In genomic region chr21:35475006-35475405, GRCh38 we compare ENCODE assay signal across 14 cellular contexts.
DNase-seq lines count a peak whose midpoint lies in the region; ATAC-seq and TF ChIP-seq lines count a peak whose summit lies in the region.
"Had no signal": no experiment of that assay in that cellular context is flagged by ENCODE, and none has a peak within 500 bp of the region (broad histone marks: within the 10 kb centered on the region; RNA-seq: fewer than 3 reads in every experiment).

No MANE protein-coding gene starts in this region.

- H3K36me3 ChIP-seq in heart left ventricle: no peaks in the 10 kb centered on the region
- no peaks in the 10 kb centered on the region for H3K36me3 ChIP-seq in right atrium auricular region
- H3K36me3 ChIP-seq in transverse colon: no peaks in the 10 kb centered on the region
- H3K36me3 ChIP-seq in spleen: no peaks in the 10 kb centered on the region
- H3K36me3 ChIP-seq: gastroesophageal sphincter, vagina had no signal

- H3K27ac ChIP-seq in heart left ventricle (peak overlapping the region in 4 of 12 donors; percentile 12 to 91 (median 56)), right atrium auricular region (no peak overlapping the region), transverse colon (peak overlapping the region; percentile 43 to 68 (median 54)), spleen (peak overlapping the region in 2 of 8 donors; percentile 46 to 49)
- H3K27ac ChIP-seq: gastroesophageal sphincter, vagina had no signal

- no peak for TF ChIP-seq CTCF in heart left ventricle (IDR thresholded peaks at IDR 0.05)
- TF ChIP-seq CTCF in right atrium auricular region (IDR thresholded peaks at IDR 0.05): no peak
- no peak for TF ChIP-seq CTCF in transverse colon (IDR thresholded peaks at IDR 0.05)
- TF ChIP-seq CTCF in spleen (IDR thresholded peaks at IDR 0.05 in 8 of 11, conservative IDR thresholded peaks at IDR 0.05 in 3 of 11): no peak

- H3K4me1 ChIP-seq in heart left ventricle (peaks cover 0 to 62% (median 0%) of the 10 kb centered on the region in 12 donors), right atrium auricular region (no peaks in the 10 kb centered on the region), transverse colon (peaks cover 0 to 11% (median 0%) of the 10 kb centered on the region in 4 donors), spleen (peaks cover 0 to 35% (median 11%) of the 10 kb centered on the region in 6 donors)

- no peaks in the 10 kb centered on the region for H3K27me3 ChIP-seq in heart left ventricle
- H3K27me3 ChIP-seq in right atrium auricular region: no peaks in the 10 kb centered on the region
- peaks cover 5% of the 10 kb centered on the region for H3K27me3 ChIP-seq in transverse colon
- no peaks in the 10 kb centered on the region for H3K27me3 ChIP-seq in spleen (replicated peaks in 1 of 7)
- H3K27me3 ChIP-seq: gastroesophageal sphincter, vagina had no signal

- no peak for DNase-seq in heart left ventricle
- DNase-seq in right atrium auricular region (ENCODE audit: low spot score): no peak
- peak; percentile 39 for DNase-seq in SKM-1 (lab: John Stamatoyannopoulos, UW; ENCODE audit: unreplicated experiment)
- peak; percentile 97 for DNase-seq in foreskin melanocyte
- no peak for DNase-seq in transverse colon
- DNase-seq in spleen: no peak
- DNase-seq in NCI-H2227 (lab: John Stamatoyannopoulos, UW; ENCODE audit: unreplicated experiment): no peak
- DNase-seq: activated naive CD8-positive, alpha-beta T cell treated with anti-CD3 and anti-CD28 coated beads, Interleukin-2, amount 50 U/mL, for 24 hours; NCI-H2107; stimulated activated CD8-positive, alpha-beta memory T cell treated with anti-CD3 and anti-CD28 coated beads, Interleukin-4, amount 100 ng/mL, for 48 hours; T-helper 9 cell had no signal

- in situ Hi-C loops in transverse colon (cut with MboI; ENCODE audit: low pct_ligation_motif_present in 1 of 4, low pct_unique_long_range_greater_than_20kb in 1 of 4, low sequenced_read_pairs in 3 of 4): no loop called here

- peaks cover 0 to 9% (median 6%) of the 10 kb centered on the region in 12 donors for H3K9me3 ChIP-seq in heart left ventricle
- peaks cover 0 to 6% of the 10 kb centered on the region in 2 donors for H3K9me3 ChIP-seq in right atrium auricular region
- H3K9me3 ChIP-seq in transverse colon: no peaks in the 10 kb centered on the region
- peaks cover 0 to 11% (median 2%) of the 10 kb centered on the region in 8 donors for H3K9me3 ChIP-seq in spleen
- H3K9me3 ChIP-seq: vagina had no signal

- ATAC-seq in heart left ventricle (peak; percentile 51 to 71 (median 54)), GM21367 (IDR thresholded peaks at IDR 0.05; ENCODE audit: unreplicated experiment) (no peak)
- ATAC-seq: gastroesophageal sphincter had no signal

- TF ChIP-seq POLR2A in heart left ventricle (IDR thresholded peaks at IDR 0.05) (no peak), transverse colon (IDR thresholded peaks at IDR 0.05) (no peak), spleen (IDR thresholded peaks at IDR 0.05) (no peak)

- H3K4me3 ChIP-seq in heart left ventricle: no peak overlapping the region
- H3K4me3 ChIP-seq in right atrium auricular region: no peak overlapping the region
- no peak overlapping the region for H3K4me3 ChIP-seq in transverse colon
- no peak overlapping the region for H3K4me3 ChIP-seq in spleen
- H3K4me3 ChIP-seq: gastroesophageal sphincter, vagina had no signal

- TF ChIP-seq EP300 in transverse colon (IDR thresholded peaks at IDR 0.05; ENCODE audit: low read depth): no peak

- intact Hi-C loops in heart left ventricle (cut with DNase I) (no loop called here), transverse colon (cut with DNase I; ENCODE audit: low total_unique reads) (no loop called here), spleen (cut with DNase I; ENCODE audit: low total_unique reads) (no loop called here)

Comparison
In these comparisons a context has a peak if more than half of its experiments do, and no peak if none do; other contexts are left out.
1. DNase-seq: peak in SKM-1 (single experiment) and foreskin melanocyte (single experiment); none in heart left ventricle (0 of 5), right atrium auricular region (single experiment), transverse colon (single experiment), spleen (single experiment) and NCI-H2227 (single experiment).
2. H3K27ac ChIP-seq: peak in transverse colon (4 of 4); none in right atrium auricular region (0 of 2).